Comparison of ENCODE assay signal across 9 cellular contexts in the genomic region with DNA sequence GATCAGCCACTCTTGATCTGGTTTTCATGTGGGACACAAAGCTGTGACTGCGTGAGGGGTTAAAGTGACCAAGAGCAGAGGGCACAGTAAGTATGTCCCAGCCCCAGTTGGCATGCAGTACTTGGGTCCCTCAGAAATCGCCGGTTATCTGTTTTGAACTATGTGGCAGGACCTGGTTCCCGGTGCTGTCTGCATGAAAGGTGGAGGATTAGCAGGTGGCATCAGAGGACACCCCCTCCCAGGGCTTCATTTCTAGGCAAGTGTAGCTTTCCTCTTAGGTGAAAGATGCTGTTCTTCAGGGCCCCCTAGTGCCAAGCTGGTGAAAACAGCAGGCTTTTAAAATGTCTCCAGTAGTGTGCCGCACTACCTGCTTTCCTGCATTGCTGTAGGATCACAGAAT. TPM values are rescaled to one million over a fixed set of nuclear protein-coding genes. Genes with fewer than 3 reads are reported as not detected.
DNase-seq lines count a peak whose midpoint lies in the region; ATAC-seq and TF ChIP-seq lines count a peak whose summit lies in the region.
"Had no signal": no experiment of that assay in that cellular context is flagged by ENCODE, and none has a peak within 500 bp of the region (broad histone marks: within the 10 kb centered on the region; RNA-seq: fewer than 3 reads in every experiment).

No MANE protein-coding gene starts in this region.

- H3K4me3 ChIP-seq in AG04450 (ENCODE audit: low read depth, low read length) = no peak overlapping the region
- H3K4me3 ChIP-seq in Panc1 (ENCODE audit: low read depth in 2 of 2, low read length in 2 of 2) = no peak overlapping the region
- H3K4me3 ChIP-seq in trophoblast cell (ENCODE audit: low read depth, low read length) = no peak overlapping the region

- POLR2A ChIA-PET in AG04450 (lab: Yijun Ruan, JAX) (no interaction called here), Panc1 (lab: Charles Lee) (no interaction called here)

- H3K27ac ChIP-seq in AG04450 (ENCODE audit: low read depth, low read length) = no peak overlapping the region
- no peak overlapping the region for H3K27ac ChIP-seq in Panc1 (ENCODE audit: low read length)
- H3K27ac ChIP-seq in trophoblast cell (ENCODE audit: low read depth, low read length) = no peak overlapping the region
- H3K27ac ChIP-seq: neutrophil had no signal

- no peaks in the 10 kb centered on the region for H3K79me1 ChIP-seq in trophoblast cell (ENCODE audit: low read length)

- H2AFZ ChIP-seq in trophoblast cell (ENCODE audit: insufficient read depth, low read length, poor library complexity) = no peak overlapping the region

- no peak overlapping the region for H4K8ac ChIP-seq in trophoblast cell (ENCODE audit: low read depth, low read length)

- no peak overlapping the region for H4K91ac ChIP-seq in trophoblast cell (ENCODE audit: low read depth, low read length)

- no peak overlapping the region for H4K12ac ChIP-seq in trophoblast cell (ENCODE audit: low read depth, low read length)

- TF ChIP-seq RAD21 in Ishikawa (IDR thresholded peaks at IDR 0.05; ENCODE audit: low read depth) = peak; percentile 63

- no CpG with 5 or more reads among the region's 5 CpGs for WGBS in trophoblast cell (ENCODE audit: extremely low coverage, insufficient coverage, insufficient read length)

- no peak overlapping the region for H2BK5ac ChIP-seq in trophoblast cell (ENCODE audit: low read depth, low read length, poor library complexity)

- H3K36me3 ChIP-seq in Panc1 (ENCODE audit: control insufficient read depth, insufficient read depth, low read length) (no peaks in the 10 kb centered on the region; the same call in none of the 2 replicates), trophoblast cell (ENCODE audit: control insufficient read depth in 1 of 2, insufficient read depth in 2 of 2, low read length in 2 of 2) (peaks cover 13 to 29% of the 10 kb centered on the region in 2 experiments)

- H3K14ac ChIP-seq in trophoblast cell (ENCODE audit: low read length) = no peak overlapping the region

- H3K9me3 ChIP-seq in AG04450 (ENCODE audit: control insufficient read depth, insufficient read depth, low read length) (no peaks in the 10 kb centered on the region), Panc1 (ENCODE audit: control insufficient read depth, insufficient read depth, low read depth, low read length) (no peaks in the 10 kb centered on the region), trophoblast cell (ENCODE audit: insufficient read depth, low read depth, low read length) (no peaks in the 10 kb centered on the region)
- H3K9me3 ChIP-seq: neutrophil had no signal

- no peak overlapping the region for H3K23ac ChIP-seq in trophoblast cell (ENCODE audit: low read length)

- H3K4me1 ChIP-seq in Panc1 (ENCODE audit: control insufficient read depth, insufficient read depth, low read length) (no peaks in the 10 kb centered on the region), trophoblast cell (ENCODE audit: control insufficient read depth in 1 of 2, insufficient read depth in 2 of 2, low read length in 2 of 2) (no peaks in the 10 kb centered on the region)

- in situ Hi-C loops in Panc1 (cut with HindIII; ENCODE audit: low pct_unique_long_range_greater_than_20kb, low sequenced_read_pairs) = no loop called here

- no peak overlapping the region for H2BK12ac ChIP-seq in trophoblast cell (ENCODE audit: low read length)

- BruUV-seq in Panc1 (replicated peaks; lab: Mats Ljungman, UMichigan) = no TSS peak

- H3K9ac ChIP-seq in trophoblast cell (ENCODE audit: low read length) = no peak overlapping the region

- no peak overlapping the region for H2BK120ac ChIP-seq in trophoblast cell (ENCODE audit: insufficient read depth, low read length, poor library complexity)

- TF ChIP-seq CTCF in AG04450 (IDR thresholded peaks at IDR 0.05; ENCODE audit: low read depth, low read length) (peak; percentile 71), Panc1 (IDR thresholded peaks at IDR 0.05) (peak; percentile 81)

- no peak for TF ChIP-seq EP300 in Ishikawa (IDR thresholded peaks at IDR 0.05; ENCODE audit: borderline replicate concordance)

- DNase-seq in AG04450 (ENCODE audit: low read depth, low spot score) (no peak), Panc1 (ENCODE audit: low read depth, low spot score) (no peak), glomerular visceral epithelial cell (ENCODE audit: extremely low spot score) (peak; percentile 56), trophoblast cell (peak; percentile 35 to 69)
- peak; percentile 69 for DNase-seq in activated naive CD4-positive, alpha-beta T cell treated with Interleukin-2 at 50 U/mL for 16 hours

- peaks cover 1% of the 10 kb centered on the region for H3K79me2 ChIP-seq in trophoblast cell (ENCODE audit: control insufficient read depth, insufficient read depth, low read length, poor library complexity)

- H3K27me3 ChIP-seq in AG04450 (ENCODE audit: control insufficient read depth, insufficient read depth, low read length) (no peaks in the 10 kb centered on the region), Panc1 (ENCODE audit: control insufficient read depth, insufficient read depth, low read length) (no peaks in the 10 kb centered on the region), trophoblast cell (ENCODE audit: insufficient read depth, low read length) (no peaks in the 10 kb centered on the region)
- H3K27me3 ChIP-seq: neutrophil had no signal

- H3K18ac ChIP-seq in trophoblast cell (ENCODE audit: low read length) = no peak overlapping the region

- H3K4ac ChIP-seq in trophoblast cell (ENCODE audit: low read depth, low read length) = no peak overlapping the region

- H3K4me2 ChIP-seq in trophoblast cell (ENCODE audit: low read length) = no peak overlapping the region

- intact Hi-C loops in Panc1 (cut with micrococcal nuclease; ENCODE audit: unreplicated experiment) = loop anchor here (5.0 kb wide), 1 partner anchor 142 kb away; no protein-coding TSS in a partner anchor

- CTCF ChIA-PET in AG04450 (lab: Charles Lee) (interaction anchor here (0.6 to 3.5 kb wide), 18 partner anchors 8 to 177 kb away, joined by 3 to 34 read pairs (median 4); a partner anchor contains a TSS), Panc1 (lab: Charles Lee) (interaction anchor here (0.6 to 1.4 kb wide), 6 partner anchors 8 to 145 kb away, joined by 3 to 11 read pairs (median 4); a partner anchor contains a TSS)

- no peak overlapping the region for H2AK5ac ChIP-seq in trophoblast cell (ENCODE audit: low read length)

- ATAC-seq in GM18867 (IDR thresholded peaks at IDR 0.05; ENCODE audit: unreplicated experiment) (peak; percentile 82), Panc1 (peak; percentile 86), HG03025 (IDR thresholded peaks at IDR 0.05; ENCODE audit: low FRiP score, unreplicated experiment) (no peak)

TF ChIP-seq in Ishikawa, 13 proteins besides CTCF, POLR2A, EP300 and RAD21:
- TF ChIP-seq FOXM1 (IDR thresholded peaks at IDR 0.05; ENCODE audit: borderline replicate concordance, low read depth) (no peak), TCF12 (IDR thresholded peaks at IDR 0.05; ENCODE audit: low read depth) (no peak), YY1 (IDR thresholded peaks at IDR 0.05; ENCODE audit: low read depth) (no peak), TEAD4 (IDR thresholded peaks at IDR 0.05) (no peak), TAF1 (IDR thresholded peaks at IDR 0.05; ENCODE audit: low read depth) (no peak), EGR1 (IDR thresholded peaks at IDR 0.05) (no peak), CEBPB (IDR thresholded peaks at IDR 0.05) (no peak), ZBTB7A (IDR thresholded peaks at IDR 0.05; ENCODE audit: low read depth) (no peak)
- TF ChIP-seq, protein P1, sequence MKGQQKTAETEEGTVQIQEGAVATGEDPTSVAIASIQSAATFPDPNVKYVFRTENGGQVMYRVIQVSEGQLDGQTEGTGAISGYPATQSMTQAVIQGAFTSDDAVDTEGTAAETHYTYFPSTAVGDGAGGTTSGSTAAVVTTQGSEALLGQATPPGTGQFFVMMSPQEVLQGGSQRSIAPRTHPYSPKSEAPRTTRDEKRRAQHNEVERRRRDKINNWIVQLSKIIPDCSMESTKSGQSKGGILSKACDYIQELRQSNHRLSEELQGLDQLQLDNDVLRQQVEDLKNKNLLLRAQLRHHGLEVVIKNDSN (IDR thresholded peaks at IDR 0.05) = no peak
- TF ChIP-seq, protein P2, sequence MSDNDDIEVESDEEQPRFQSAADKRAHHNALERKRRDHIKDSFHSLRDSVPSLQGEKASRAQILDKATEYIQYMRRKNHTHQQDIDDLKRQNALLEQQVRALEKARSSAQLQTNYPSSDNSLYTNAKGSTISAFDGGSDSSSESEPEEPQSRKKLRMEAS (IDR thresholded peaks at IDR 0.05) = no peak
- TF ChIP-seq, protein P3, sequence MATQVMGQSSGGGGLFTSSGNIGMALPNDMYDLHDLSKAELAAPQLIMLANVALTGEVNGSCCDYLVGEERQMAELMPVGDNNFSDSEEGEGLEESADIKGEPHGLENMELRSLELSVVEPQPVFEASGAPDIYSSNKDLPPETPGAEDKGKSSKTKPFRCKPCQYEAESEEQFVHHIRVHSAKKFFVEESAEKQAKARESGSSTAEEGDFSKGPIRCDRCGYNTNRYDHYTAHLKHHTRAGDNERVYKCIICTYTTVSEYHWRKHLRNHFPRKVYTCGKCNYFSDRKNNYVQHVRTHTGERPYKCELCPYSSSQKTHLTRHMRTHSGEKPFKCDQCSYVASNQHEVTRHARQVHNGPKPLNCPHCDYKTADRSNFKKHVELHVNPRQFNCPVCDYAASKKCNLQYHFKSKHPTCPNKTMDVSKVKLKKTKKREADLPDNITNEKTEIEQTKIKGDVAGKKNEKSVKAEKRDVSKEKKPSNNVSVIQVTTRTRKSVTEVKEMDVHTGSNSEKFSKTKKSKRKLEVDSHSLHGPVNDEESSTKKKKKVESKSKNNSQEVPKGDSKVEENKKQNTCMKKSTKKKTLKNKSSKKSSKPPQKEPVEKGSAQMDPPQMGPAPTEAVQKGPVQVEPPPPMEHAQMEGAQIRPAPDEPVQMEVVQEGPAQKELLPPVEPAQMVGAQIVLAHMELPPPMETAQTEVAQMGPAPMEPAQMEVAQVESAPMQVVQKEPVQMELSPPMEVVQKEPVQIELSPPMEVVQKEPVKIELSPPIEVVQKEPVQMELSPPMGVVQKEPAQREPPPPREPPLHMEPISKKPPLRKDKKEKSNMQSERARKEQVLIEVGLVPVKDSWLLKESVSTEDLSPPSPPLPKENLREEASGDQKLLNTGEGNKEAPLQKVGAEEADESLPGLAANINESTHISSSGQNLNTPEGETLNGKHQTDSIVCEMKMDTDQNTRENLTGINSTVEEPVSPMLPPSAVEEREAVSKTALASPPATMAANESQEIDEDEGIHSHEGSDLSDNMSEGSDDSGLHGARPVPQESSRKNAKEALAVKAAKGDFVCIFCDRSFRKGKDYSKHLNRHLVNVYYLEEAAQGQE (IDR thresholded peaks at IDR 0.05; ENCODE audit: low read depth) = no peak
TF ChIP-seq in Ishikawa: peak in this region for 0.

RNA-seq across cellular contexts. Expression of a gene that starts 57.1 kb away (rescaled TPM):
- polyA plus RNA-seq in AG04450 (2011; rRNA removed) = 12.2 and 14.9 TPM in 2 replicates
- 11.1 and 14.0 TPM in 2 replicates for polyA minus RNA-seq in AG04450 (2011; rRNA and poly(A)+ RNA removed)
- total RNA-seq in Panc1 (2021; ENCODE audit: unreplicated experiment) = 7.1 TPM
- polyA plus RNA-seq in Panc1 (2012; ENCODE audit: insufficient read length) = 3.3 TPM
- polyA plus RNA-seq in trophoblast cell (2013) = 7.1 and 7.2 TPM in 2 replicates

Comparison
In these comparisons a context has a peak if more than half of its experiments do, and no peak if none do; other contexts are left out.
1. DNase-seq: peak in activated naive CD4-positive, alpha-beta T cell treated with Interleukin-2 at 50 U/mL for 16 hours (single experiment), glomerular visceral epithelial cell (single experiment) and trophoblast cell (2 of 2); none in AG04450 (single experiment) and Panc1 (single experiment).